Comparison of ENCODE assay signal across 9 cellular contexts in the genomic region with DNA sequence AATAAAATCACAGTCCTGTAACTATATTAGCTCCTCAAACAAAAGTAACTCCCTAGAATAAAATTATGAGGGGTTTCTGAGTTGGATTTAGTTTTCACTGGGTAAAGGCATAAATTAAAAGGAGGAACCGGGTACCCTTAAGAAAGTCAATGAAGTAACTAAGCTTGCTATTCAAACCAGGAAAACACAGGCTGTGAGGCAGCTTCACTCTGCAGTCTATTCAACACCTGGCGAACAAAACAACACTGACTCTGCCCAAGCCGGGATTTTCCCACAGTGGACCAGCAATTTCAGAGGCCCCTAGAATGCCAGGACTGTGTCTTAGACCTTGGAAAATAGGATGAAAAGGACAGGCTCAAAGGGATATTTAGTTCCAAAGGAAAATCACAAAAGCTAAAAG. TPM values are rescaled to one million over a fixed set of nuclear protein-coding genes. Genes with fewer than 3 reads are reported as not detected.
DNase-seq lines count a peak whose midpoint lies in the region; ATAC-seq and TF ChIP-seq lines count a peak whose summit lies in the region.
"Had no signal": no experiment of that assay in that cellular context is flagged by ENCODE, and none has a peak within 500 bp of the region (broad histone marks: within the 10 kb centered on the region; RNA-seq: fewer than 3 reads in every experiment).

No MANE protein-coding gene starts in this region.

- intact Hi-C loops in thyroid gland (cut with DNase I) = no loop called here

- H3K27me3 ChIP-seq in thyroid gland = no peaks in the 10 kb centered on the region

- no peaks in the 10 kb centered on the region for H3K9me3 ChIP-seq in T-helper 17 cell (ENCODE audit: control insufficient read depth, low read length, poor library complexity, severe bottlenecking)
- H3K9me3 ChIP-seq in thyroid gland = no peaks in the 10 kb centered on the region

- peak overlapping the region; percentile 57 for H3K4me3 Mint-ChIP-seq in activated naive CD4-positive, alpha-beta T cell treated with anti-CD3 and anti-CD28 coated beads, Interleukin-2, amount 50 U/mL, for 24 hours
- peak overlapping the region; percentile 7 for H3K4me3 Mint-ChIP-seq in T-helper 17 cell

- TF ChIP-seq POLR2A in thyroid gland (IDR thresholded peaks at IDR 0.05) = no peak

- WGBS in thyroid gland, 2 donors = 49 to 58% methylated on average over 3 of the region's 3 CpGs

- H3K9me3 Mint-ChIP-seq in activated naive CD4-positive, alpha-beta T cell treated with anti-CD3 and anti-CD28 coated beads, Interleukin-2, amount 50 U/mL, for 24 hours = no peaks in the 10 kb centered on the region

- H3K27ac Mint-ChIP-seq in activated naive CD4-positive, alpha-beta T cell treated with anti-CD3 and anti-CD28 coated beads, Interleukin-2, amount 50 U/mL, for 24 hours = peak overlapping the region; percentile 43
- H3K27ac Mint-ChIP-seq in T-helper 17 cell = no peak overlapping the region

- no peaks in the 10 kb centered on the region for H3K27me3 Mint-ChIP-seq in activated naive CD4-positive, alpha-beta T cell treated with anti-CD3 and anti-CD28 coated beads, Interleukin-2, amount 50 U/mL, for 24 hours
- peaks cover 5% of the 10 kb centered on the region for H3K27me3 Mint-ChIP-seq in T-helper 17 cell

- peaks cover 5% of the 10 kb centered on the region for H3K36me3 Mint-ChIP-seq in activated naive CD4-positive, alpha-beta T cell treated with anti-CD3 and anti-CD28 coated beads, Interleukin-2, amount 50 U/mL, for 24 hours
- no peaks in the 10 kb centered on the region for H3K36me3 Mint-ChIP-seq in T-helper 17 cell (ENCODE audit: low read depth)

- no peak for DNase-seq in activated naive CD4-positive, alpha-beta T cell treated with Interleukin-2 at 50 U/mL for 16 hours
- DNase-seq in T-helper 17 cell (no peak), glomerular visceral epithelial cell (ENCODE audit: extremely low spot score) (peak; percentile 60), thyroid gland (peak; percentile 10 to 24), HT-29 (ENCODE audit: low spot score) (no peak)
- DNase-seq in activated CD8-positive, alpha-beta memory T cell treated with anti-CD3 and anti-CD28 coated beads for 24 hours = no peak
- DNase-seq: NCI-H2107 had no signal

- H3K27ac ChIP-seq in thyroid gland = peak overlapping the region in 2 of 3 donors; percentile 3 to 13

- no peak for TF ChIP-seq CTCF in thyroid gland (IDR thresholded peaks at IDR 0.05)

- no peaks in the 10 kb centered on the region for H3K36me3 ChIP-seq in thyroid gland

- peaks cover 8 to 19% of the 10 kb centered on the region in 2 donors for H3K4me1 ChIP-seq in thyroid gland

- H3K4me1 Mint-ChIP-seq in activated naive CD4-positive, alpha-beta T cell treated with anti-CD3 and anti-CD28 coated beads, Interleukin-2, amount 50 U/mL, for 24 hours = peaks cover 51% of the 10 kb centered on the region
- peaks cover 30% of the 10 kb centered on the region for H3K4me1 Mint-ChIP-seq in T-helper 17 cell

- no peak overlapping the region for H3K4me3 ChIP-seq in thyroid gland (replicated peaks in 1 of 3)

- ATAC-seq in T-helper 17 cell (no peak), GM19328 (IDR thresholded peaks at IDR 0.05; ENCODE audit: unreplicated experiment) (no peak)

RNA-seq across cellular contexts. Expression of a gene that starts 24.6 kb away (rescaled TPM):
- total RNA-seq in T-helper 17 cell (10 to 100 TPM; 73.7 to 89.3 TPM), thyroid gland (100 to 1,000 TPM in 1 of 4 donors, 10 to 100 TPM in 3; 56.1 to 105 (median 59.2) TPM)
- 23.8 and 31.8 TPM in 2 replicates for total RNA-seq in HT-29 (2014; rRNA removed; shearing (Covaris generic))

Comparison
In these comparisons a context has a peak if more than half of its experiments do, and no peak if none do; other contexts are left out.
1. DNase-seq: peak in glomerular visceral epithelial cell (single experiment) and thyroid gland (2 of 2); none in activated naive CD4-positive, alpha-beta T cell treated with Interleukin-2 at 50 U/mL for 16 hours (single experiment), T-helper 17 cell (0 of 3), HT-29 (single experiment) and activated CD8-positive, alpha-beta memory T cell treated with anti-CD3 and anti-CD28 coated beads for 24 hours (single experiment).